18 cellular contexts compared by ENCODE assay signal in genomic region chr12:99772274-99772673, GRCh38.
"Had no signal": no experiment of that assay in that cellular context is flagged by ENCODE, and none has a peak within 500 bp of the region (broad histone marks: within the 10 kb centered on the region; RNA-seq: fewer than 3 reads in every experiment).

No MANE protein-coding gene starts in this region.

- H3K4me3 ChIP-seq: cardiac muscle cell, heart left ventricle, testis, upper lobe of left lung had no signal

- H3K27ac ChIP-seq: cardiac muscle cell, epithelial cell of prostate, heart left ventricle, testis, upper lobe of left lung had no signal

- H3K36me3 ChIP-seq: cardiac muscle cell, heart left ventricle, upper lobe of left lung had no signal

- H3K4me1 ChIP-seq: testis, upper lobe of left lung had no signal

- H3K9me3 ChIP-seq: testis, upper lobe of left lung had no signal

- DNase-seq: activated CD4-positive, alpha-beta memory T cell treated with anti-CD3 and anti-CD28 coated beads, Interleukin-2, amount 10 ng/mL, durations not matched to agents 7 days and 5 days; activated CD4-positive, alpha-beta T cell treated with anti-CD3 and anti-CD28 coated beads for 48 hours; activated effector memory CD4-positive, alpha-beta T cell treated with anti-CD3 and anti-CD28 coated beads, Interleukin-2, amount 50 U/mL, for 16 hours; activated naive CD4-positive, alpha-beta T cell treated with anti-CD3 and anti-CD28 coated beads, Interleukin-2, amount 10 ng/mL, durations not matched to agents 7 days and 5 days; activated T-cell treated with anti-CD3 and anti-CD28 coated beads for 4 hours; heart left ventricle; left cardiac atrium; mesenchymal stem cell; naive B cell; occipital lobe; posterior cingulate gyrus; stimulated activated CD4-positive, alpha-beta T cell treated with anti-CD3 and anti-CD28 coated beads, Interleukin-2, amount 100 ng/mL, for 48 hours; stimulated activated CD8-positive, alpha-beta memory T cell treated with anti-CD3 and anti-CD28 coated beads, Interleukin-4, amount 100 ng/mL, for 48 hours; stimulated activated naive B cell treated with anti-CD40 and anti-IgM and Interleukin-4, amounts not matched to agents 10 μg/mL and 1 μg/mL and 100 μg/mL, for 72 hours; testis; upper lobe of left lung had no signal

- H3K27me3 ChIP-seq: cardiac muscle cell, heart left ventricle, testis, upper lobe of left lung had no signal

- ATAC-seq: stimulated activated naive B cell treated with anti-CD40 and anti-IgM and Interleukin-4, amounts not matched to agents 10 μg/mL and 1 μg/mL and 100 μg/mL, for 72 hours had no signal
